Comparison of ENCODE assay signal across 35 cellular contexts in genomic region chr9:138122201-138122600, GRCh38.
"Had no signal": no experiment of that assay in that cellular context is flagged by ENCODE, and none has a peak within 500 bp of the region (broad histone marks: within the 10 kb centered on the region; RNA-seq: fewer than 3 reads in every experiment).

No MANE protein-coding gene starts in this region.

- H3K36me3 Mint-ChIP-seq: activated CD8-positive, alpha-beta memory T cell treated with anti-CD3 and anti-CD28 coated beads, Interleukin-2, amount 10 ng/mL, durations not matched to agents 7 days and 5 days; activated naive CD4-positive, alpha-beta T cell treated with anti-CD3 and anti-CD28 coated beads, Interleukin-2, amount 50 U/mL, for 24 hours; activated naive CD8-positive, alpha-beta T cell treated with anti-CD3 and anti-CD28 coated beads, Interleukin-2, amount 10 ng/mL, durations not matched to agents 7 days and 5 days; T-cell had no signal

- ATAC-seq: activated CD8-positive, alpha-beta memory T cell treated with anti-CD3 and anti-CD28 coated beads, Interleukin-2, amount 10 ng/mL, durations not matched to agents 7 days and 5 days; PC-3; Right ventricle myocardium inferior; SK-N-SH treated with all-trans-retinoic acid at 6 μM for 48 hours; T-cell had no signal

- H3K27ac ChIP-seq: ascending aorta, cardiac muscle cell, Peyer's patch, WERI-Rb-1 had no signal

- H3K36me3 ChIP-seq: ascending aorta, cardiac muscle cell, Peyer's patch, WERI-Rb-1 had no signal

- H3K9me3 Mint-ChIP-seq: activated CD4-positive, alpha-beta memory T cell treated with anti-CD3 and anti-CD28 coated beads, Interleukin-2, amount 10 ng/mL, durations not matched to agents 7 days and 5 days; activated naive CD4-positive, alpha-beta T cell treated with anti-CD3 and anti-CD28 coated beads, Interleukin-2, amount 50 U/mL, for 24 hours; central memory CD8-positive, alpha-beta T cell; T-cell had no signal

- H3K27ac Mint-ChIP-seq: activated CD4-positive, alpha-beta memory T cell treated with anti-CD3 and anti-CD28 coated beads, Interleukin-2, amount 10 ng/mL, durations not matched to agents 7 days and 5 days; activated CD8-positive, alpha-beta memory T cell treated with anti-CD3 and anti-CD28 coated beads, Interleukin-2, amount 10 ng/mL, durations not matched to agents 7 days and 5 days; activated naive CD8-positive, alpha-beta T cell treated with anti-CD3 and anti-CD28 coated beads, Interleukin-2, amount 10 ng/mL, durations not matched to agents 7 days and 5 days; T-cell had no signal

- H3K9me3 ChIP-seq: ascending aorta, Peyer's patch had no signal

- H3K27me3 Mint-ChIP-seq: activated CD8-positive, alpha-beta memory T cell treated with anti-CD3 and anti-CD28 coated beads, Interleukin-2, amount 10 ng/mL, durations not matched to agents 7 days and 5 days; activated naive CD8-positive, alpha-beta T cell treated with anti-CD3 and anti-CD28 coated beads, Interleukin-2, amount 10 ng/mL, durations not matched to agents 7 days and 5 days had no signal

- DNase-seq: activated CD4-positive, alpha-beta memory T cell treated with anti-CD3 and anti-CD28 coated beads, Interleukin-2, amount 10 ng/mL, durations not matched to agents 7 days and 5 days; activated CD4-positive, alpha-beta T cell treated with anti-CD3 and anti-CD28 coated beads for 1 hour; activated CD4-positive, alpha-beta T cell treated with anti-CD3 and anti-CD28 coated beads for 48 hours; activated CD4-positive, CD25-positive, alpha-beta regulatory T cell; activated CD8-positive, alpha-beta memory T cell treated with anti-CD3 and anti-CD28 coated beads for 24 hours; activated CD8-positive, alpha-beta memory T cell treated with anti-CD3 and anti-CD28 coated beads, Interleukin-2, amount 10 ng/mL, durations not matched to agents 7 days and 5 days; activated CD8-positive, alpha-beta memory T cell treated with anti-CD3 and anti-CD28 coated beads, Interleukin-2, amount 50 U/mL, for 48 hours; activated effector memory CD4-positive, alpha-beta T cell treated with Interleukin-2 at 50 U/mL for 16 hours; activated naive CD8-positive, alpha-beta T cell treated with anti-CD3 and anti-CD28 coated beads, Interleukin-2, amount 10 ng/mL, durations not matched to agents 7 days and 5 days; activated T-cell treated with anti-CD3 and anti-CD28 coated beads, Interleukin-2, amount 50 U/mL, for 48 hours; amygdala; MM.1S; MV-4-11; NCI-H1092; NCI-H1436 treated with DMSO at 0.1 percent for 48 hours; NCI-H1694 treated with DMSO at 0.1 percent for 48 hours; NCI-H2029; NCI-H345; NCI-H526; NCI-H748 treated with DMSO at 0.1 percent for 48 hours; NK-92 treated with Interleukin-12 subunit alpha and Interleukin-12 subunit beta, amount 100 ng/mL, for 24 hours; PC-3; RPMI8226; SIG-M5; T-cell; T-helper 2 cell; T-helper 9 cell; WERI-Rb-1 had no signal

- H3K4me3 ChIP-seq: ascending aorta, cardiac muscle cell, Peyer's patch had no signal

- H3K4me1 ChIP-seq: ascending aorta, Peyer's patch had no signal

- H3K27me3 ChIP-seq: ascending aorta, cardiac muscle cell, Peyer's patch had no signal

- H3K4me1 Mint-ChIP-seq: activated CD4-positive, alpha-beta memory T cell treated with anti-CD3 and anti-CD28 coated beads, Interleukin-2, amount 10 ng/mL, durations not matched to agents 7 days and 5 days; activated CD8-positive, alpha-beta memory T cell treated with anti-CD3 and anti-CD28 coated beads, Interleukin-2, amount 10 ng/mL, durations not matched to agents 7 days and 5 days; activated naive CD4-positive, alpha-beta T cell treated with anti-CD3 and anti-CD28 coated beads, Interleukin-2, amount 50 U/mL, for 24 hours; activated naive CD8-positive, alpha-beta T cell treated with anti-CD3 and anti-CD28 coated beads, Interleukin-2, amount 10 ng/mL, durations not matched to agents 7 days and 5 days; central memory CD8-positive, alpha-beta T cell; T-cell had no signal

- H3K4me3 Mint-ChIP-seq: activated CD4-positive, alpha-beta memory T cell treated with anti-CD3 and anti-CD28 coated beads, Interleukin-2, amount 10 ng/mL, durations not matched to agents 7 days and 5 days; activated CD8-positive, alpha-beta memory T cell treated with anti-CD3 and anti-CD28 coated beads, Interleukin-2, amount 10 ng/mL, durations not matched to agents 7 days and 5 days; activated naive CD4-positive, alpha-beta T cell treated with anti-CD3 and anti-CD28 coated beads, Interleukin-2, amount 50 U/mL, for 24 hours; activated naive CD8-positive, alpha-beta T cell treated with anti-CD3 and anti-CD28 coated beads, Interleukin-2, amount 10 ng/mL, durations not matched to agents 7 days and 5 days; central memory CD8-positive, alpha-beta T cell; T-cell had no signal
